In genomic region chr19:48680436-48681126, GRCh38 we compare ENCODE assay signal across 27 cellular contexts. TPM values are rescaled to one million over a fixed set of nuclear protein-coding genes. Genes with fewer than 3 reads are reported as not detected.
DNase-seq lines count a peak whose midpoint lies in the region; ATAC-seq, FAIRE-seq and TF ChIP-seq lines count a peak whose summit lies in the region.
"Had no signal": no experiment of that assay in that cellular context is flagged by ENCODE, and none has a peak within 500 bp of the region (broad histone marks: within the 10 kb centered on the region; RNA-seq: fewer than 3 reads in every experiment).

No MANE protein-coding gene starts in this region.

- ATAC-seq in HG02870 (IDR thresholded peaks at IDR 0.05; ENCODE audit: unreplicated experiment) = no peak
- ATAC-seq: activated CD8-positive, alpha-beta T cell treated with anti-CD3 and anti-CD28 coated beads, Interleukin-2, amount 10 ng/mL, durations not matched to agents 7 days and 5 days; heart right ventricle; sciatic nerve had no signal

- FAIRE-seq in urothelium cell line (lab: Jason Lieb, UNC) = no peak
- FAIRE-seq: D721Med, kidney had no signal

- H3K4me3 ChIP-seq in AG04450 (ENCODE audit: low read depth, low read length) (no peak overlapping the region), SJCRH30 (no peak overlapping the region)
- H3K4me3 ChIP-seq: adrenal gland, esophagus squamous epithelium, heart right ventricle had no signal

- H3K9me3 ChIP-seq in AG04450 (ENCODE audit: control insufficient read depth, insufficient read depth, low read length) (peaks cover 3% of the 10 kb centered on the region; the same call in 1 of the 2 replicates), SJCRH30 (replicated peaks) (no peaks in the 10 kb centered on the region)
- H3K9me3 ChIP-seq: adrenal gland, esophagus squamous epithelium, heart right ventricle had no signal

- peaks cover 11% of the 10 kb centered on the region; the same call in 1 of the 2 replicates for H3K36me3 ChIP-seq in SJCRH30
- H3K36me3 ChIP-seq: adrenal gland, esophagus squamous epithelium, heart right ventricle had no signal

- TF ChIP-seq CTCF in AG04450 (IDR thresholded peaks at IDR 0.05; ENCODE audit: low read depth, low read length) = no peak

- H3K4me1 ChIP-seq in SJCRH30 = peaks cover 41% of the 10 kb centered on the region

- DNase-seq in AG04450 (ENCODE audit: low read depth, low spot score) (no peak), SJCRH30 (no peak), myocyte (ENCODE audit: low read depth) (peak; percentile 61), urothelium cell line (ENCODE audit: low spot score) (no peak), AG20443 (ENCODE audit: low spot score) (no peak)
- DNase-seq: activated CD4-positive, alpha-beta T cell treated with anti-CD3 and anti-CD28 coated beads for 36 hours; activated CD8-positive, alpha-beta T cell treated with anti-CD3 and anti-CD28 coated beads, Interleukin-2, amount 10 ng/mL, durations not matched to agents 7 days and 5 days; activated naive CD4-positive, alpha-beta T cell treated with anti-CD3 and anti-CD28 coated beads for 36 hours; adrenal gland; AML-193; CD4-positive, alpha-beta memory T cell; cerebellar nuclear complex; esophagus squamous epithelium; heart right ventricle; kidney; naive B cell; NCI-H1092; NCI-H1694 treated with DMSO at 0.1 percent for 48 hours; stimulated activated CD4-positive, alpha-beta T cell treated with anti-CD3 and anti-CD28 coated beads, Interleukin-4, amount 100 ng/mL, for 1 hour; substantia nigra; SW 1271; T-helper 9 cell had no signal

- POLR2A ChIA-PET in AG04450 (lab: Yijun Ruan, JAX) = interaction anchor here (0.6 to 0.9 kb wide), 3 partner anchors 36 to 187 kb away, joined by 3 to 4 read pairs (median 3); no protein-coding TSS in a partner anchor

- H3K27ac ChIP-seq in AG04450 (ENCODE audit: low read depth, low read length) (peak overlapping the region; percentile 31), SJCRH30 (peak overlapping the region; percentile 51)
- H3K27ac ChIP-seq: adrenal gland, esophagus squamous epithelium, heart right ventricle had no signal

- CTCF ChIA-PET in AG04450 (lab: Charles Lee) = no interaction called here

- H3K27me3 ChIP-seq in AG04450 (ENCODE audit: control insufficient read depth, insufficient read depth, low read length) = peaks cover 7% of the 10 kb centered on the region
- H3K27me3 ChIP-seq in SJCRH30 = no peaks in the 10 kb centered on the region
- H3K27me3 ChIP-seq: adrenal gland, esophagus squamous epithelium, heart right ventricle had no signal

RNA-seq across cellular contexts. Expression of gene NTN5, which starts 7.8 kb away (rescaled TPM):
- polyA plus RNA-seq in AG04450 (2011; rRNA removed) = 0.04 and 0.10 TPM in 2 replicates
- polyA minus RNA-seq in AG04450 (2011; rRNA and poly(A)+ RNA removed) = 0.17 TPM in 1 of 2 replicates, not detected in the other
- total RNA-seq in SJCRH30 (2014; rRNA removed; shearing (Covaris generic)) = 151 and 155 TPM in 2 replicates
- total RNA-seq in myocyte = 0.08 and 0.42 TPM in 2 replicates
- polyA plus RNA-seq in myocyte (2012) = 0.26 TPM
- total RNA-seq: A172, NCI-H460 had no signal

RNA-seq across cellular contexts. Expression of gene FUT2, which starts 15.2 kb away (rescaled TPM):
- polyA plus RNA-seq in AG04450 (2011; rRNA removed) = not detected in 2 replicates
- not detected in 2 replicates for polyA minus RNA-seq in AG04450 (2011; rRNA and poly(A)+ RNA removed)
- total RNA-seq in SJCRH30 (2014; rRNA removed; shearing (Covaris generic)) = 0.08 and 0.30 TPM in 2 replicates
- not detected in 2 replicates for total RNA-seq in myocyte
- polyA plus RNA-seq in myocyte (2012) = 0.62 TPM
- total RNA-seq: A172; activated CD4-positive, alpha-beta T cell treated with anti-CD3 and anti-CD28 coated beads for 36 hours; activated CD8-positive, alpha-beta T cell treated with anti-CD3 and anti-CD28 coated beads, Interleukin-2, amount 10 ng/mL, durations not matched to agents 7 days and 5 days; activated naive CD4-positive, alpha-beta T cell treated with anti-CD3 and anti-CD28 coated beads for 36 hours; adrenal gland; CD4-positive, alpha-beta memory T cell; heart right ventricle; NCI-H460; sciatic nerve had no signal

RNA-seq across cellular contexts. Expression of gene CA11, which starts 34.6 kb away (rescaled TPM):
- polyA plus RNA-seq in AG04450 (2011; rRNA removed) = 3.7 and 4.3 TPM in 2 replicates
- polyA minus RNA-seq in AG04450 (2011; rRNA and poly(A)+ RNA removed) = 1.1 and 1.5 TPM in 2 replicates
- total RNA-seq in SJCRH30 (2014; rRNA removed; shearing (Covaris generic)) = 10.7 and 11.8 TPM in 2 replicates
- total RNA-seq in myocyte = 1.5 and 2.0 TPM in 2 replicates
- 11.7 TPM for polyA plus RNA-seq in myocyte (2012)

RNA-seq across cellular contexts. Expression of gene MAMSTR, which starts 38.9 kb away (rescaled TPM):
- 0.58 and 0.68 TPM in 2 replicates for polyA plus RNA-seq in AG04450 (2011; rRNA removed)
- polyA minus RNA-seq in AG04450 (2011; rRNA and poly(A)+ RNA removed) = 1.1 TPM in 2 replicates
- 19.5 and 24.5 TPM in 2 replicates for total RNA-seq in SJCRH30 (2014; rRNA removed; shearing (Covaris generic))
- total RNA-seq in myocyte = 8.7 and 16.2 TPM in 2 replicates
- 4.5 TPM for polyA plus RNA-seq in myocyte (2012)

RNA-seq across cellular contexts. Expression of gene DBP, which starts 43.4 kb away (rescaled TPM):
- 3.4 and 4.0 TPM in 2 replicates for polyA plus RNA-seq in AG04450 (2011; rRNA removed)
- 3.9 and 4.5 TPM in 2 replicates for polyA minus RNA-seq in AG04450 (2011; rRNA and poly(A)+ RNA removed)
- 23.9 and 24.4 TPM in 2 replicates for total RNA-seq in SJCRH30 (2014; rRNA removed; shearing (Covaris generic))
- total RNA-seq in myocyte = 6.9 and 17.0 TPM in 2 replicates
- polyA plus RNA-seq in myocyte (2012) = 10.0 TPM

Comparison
In these comparisons a context has a peak if more than half of its experiments do, and no peak if none do; other contexts are left out.
1. RNA of gene NTN5, which starts 7.8 kb away (total RNA-seq): 151 to 155 TPM in SJCRH30; 0.08 to 0.42 TPM in myocyte; every median in the first group is over 100 times any median in the second.